ENCODE assay signal across 9 cellular contexts in the genomic region with DNA sequence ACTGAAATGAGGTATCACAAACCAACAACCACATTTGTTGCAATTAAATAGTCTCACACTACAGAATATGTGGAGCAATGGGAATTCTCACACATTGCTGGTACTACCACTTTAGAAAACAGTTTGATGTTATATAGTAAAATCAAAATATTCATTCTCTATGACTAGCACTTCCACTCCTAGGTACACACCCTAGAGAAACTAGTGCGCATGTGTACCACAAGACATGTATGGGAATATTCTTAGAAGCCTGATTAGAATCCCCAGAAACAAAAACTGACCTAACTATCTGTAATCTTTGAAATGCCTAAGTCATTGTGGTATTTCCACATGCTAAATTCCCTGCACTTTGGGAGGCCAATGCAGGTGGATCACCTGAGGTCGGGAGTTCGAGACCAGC. TPM values are rescaled to one million over a fixed set of nuclear protein-coding genes. Genes with fewer than 3 reads are reported as not detected.
"Had no signal": no experiment of that assay in that cellular context is flagged by ENCODE, and none has a peak within 500 bp of the region (broad histone marks: within the 10 kb centered on the region; RNA-seq: fewer than 3 reads in every experiment).

No MANE protein-coding gene starts in this region.

- H3K4me2 ChIP-seq: KMS-11 had no signal

- DNase-seq: IMR-90, KBM-7, KG1 had no signal

- H3K27ac ChIP-seq: HL-60, KMS-11 had no signal

- ATAC-seq: HepG2 had no signal

- FAIRE-seq: HepG2, HTR-8/SVneo had no signal

- H3K9ac ChIP-seq: KMS-11 had no signal

RNA-seq across cellular contexts. Expression of a gene that starts 18.1 kb away (rescaled TPM):
- total RNA-seq: HepG2, HT-29 had no signal
- polyA plus RNA-seq: HepG2, IgD-negative memory B cell had no signal
